12 cellular contexts compared by ENCODE assay signal in genomic region chr9:99085949-99086948, GRCh38. TPM values are rescaled to one million over a fixed set of nuclear protein-coding genes. Genes with fewer than 3 reads are reported as not detected.
DNase-seq lines count a peak whose midpoint lies in the region; ATAC-seq and TF ChIP-seq lines count a peak whose summit lies in the region.
"Had no signal": no experiment of that assay in that cellular context is flagged by ENCODE, and none has a peak within 500 bp of the region (broad histone marks: within the 10 kb centered on the region; RNA-seq: fewer than 3 reads in every experiment).

No MANE protein-coding gene starts in this region.

- H3K9me3 Mint-ChIP-seq in activated naive CD4-positive, alpha-beta T cell treated with anti-CD3 and anti-CD28 coated beads, Interleukin-2, amount 50 U/mL, for 24 hours, result no peaks in the 10 kb centered on the region
- H3K9me3 Mint-ChIP-seq in activated naive CD4-positive, alpha-beta T cell treated with anti-CD3 and anti-CD28 coated beads, Interleukin-2, amount 10 ng/mL, durations not matched to agents 7 days and 5 days, result peaks cover 24% of the 10 kb centered on the region
- H3K9me3 Mint-ChIP-seq in activated naive CD8-positive, alpha-beta T cell treated with anti-CD3 and anti-CD28 coated beads, Interleukin-2, amount 50 U/mL, for 24 hours, result no peaks in the 10 kb centered on the region

- H3K4me1 ChIP-seq in ascending aorta (peaks cover 5 to 11% of the 10 kb centered on the region in 2 donors), upper lobe of left lung (peaks cover 3 to 6% (median 4%) of the 10 kb centered on the region in 4 donors)

- no peaks in the 10 kb centered on the region for H3K27me3 Mint-ChIP-seq in activated naive CD4-positive, alpha-beta T cell treated with anti-CD3 and anti-CD28 coated beads, Interleukin-2, amount 50 U/mL, for 24 hours
- peaks cover 34% of the 10 kb centered on the region for H3K27me3 Mint-ChIP-seq in activated naive CD4-positive, alpha-beta T cell treated with anti-CD3 and anti-CD28 coated beads, Interleukin-2, amount 10 ng/mL, durations not matched to agents 7 days and 5 days
- no peaks in the 10 kb centered on the region for H3K27me3 Mint-ChIP-seq in activated naive CD8-positive, alpha-beta T cell treated with anti-CD3 and anti-CD28 coated beads, Interleukin-2, amount 50 U/mL, for 24 hours

- H3K4me3 ChIP-seq in ascending aorta (no peak overlapping the region), upper lobe of left lung (no peak overlapping the region)

- WGBS in upper lobe of left lung, 2 donors, result 58 to 62% methylated on average over 12 of the region's 12 CpGs

- peak; percentile 70 to 90 for ATAC-seq in upper lobe of left lung (ENCODE audit: low FRiP score in 2 of 2)
- no peak for ATAC-seq in activated naive CD8-positive, alpha-beta T cell treated with anti-CD3 and anti-CD28 coated beads, Interleukin-2, amount 50 U/mL, for 24 hours

- CTCF ChIA-PET in activated naive CD4-positive, alpha-beta T cell treated with anti-CD3 and anti-CD28 coated beads, Interleukin-2, amount 10 ng/mL, durations not matched to agents 7 days and 5 days (lab: Charles Lee), result no interaction called here

- intact Hi-C loops in ascending aorta (cut with DNase I), result loop anchor here (1.0 kb wide), 1 partner anchor 19 kb away; the partner anchor contains the start of gene TGFBR1

- H3K27ac ChIP-seq in ascending aorta (peak overlapping the region; percentile 57 to 62), upper lobe of left lung (peak overlapping the region in 2 of 4 donors; percentile 35 to 39)

- no peak for TF ChIP-seq POLR2A in upper lobe of left lung (IDR thresholded peaks at IDR 0.05)

- H3K27me3 ChIP-seq in ascending aorta (no peaks in the 10 kb centered on the region), upper lobe of left lung (no peaks in the 10 kb centered on the region)

- peaks cover 21% of the 10 kb centered on the region for H3K4me1 Mint-ChIP-seq in activated naive CD4-positive, alpha-beta T cell treated with anti-CD3 and anti-CD28 coated beads, Interleukin-2, amount 50 U/mL, for 24 hours
- H3K4me1 Mint-ChIP-seq in activated naive CD4-positive, alpha-beta T cell treated with anti-CD3 and anti-CD28 coated beads, Interleukin-2, amount 10 ng/mL, durations not matched to agents 7 days and 5 days, result peaks cover 28% of the 10 kb centered on the region
- H3K4me1 Mint-ChIP-seq in activated naive CD8-positive, alpha-beta T cell treated with anti-CD3 and anti-CD28 coated beads, Interleukin-2, amount 50 U/mL, for 24 hours, result peaks cover 10% of the 10 kb centered on the region
- H3K4me1 Mint-ChIP-seq: mesothelial cell of epicardium had no signal

- DNase-seq in activated naive CD4-positive, alpha-beta T cell treated with anti-CD3 and anti-CD28 coated beads, Interleukin-2, amount 10 ng/mL, durations not matched to agents 7 days and 5 days, result no peak
- DNase-seq in ascending aorta (ENCODE audit: low spot score in 2 of 2) (peak in 1 of 2 donors; percentile 76), iris pigment epithelial cell (ENCODE audit: low read depth) (peak; percentile 76), upper lobe of left lung (peak in 1 of 2 donors; percentile 38), NCI-H1092 (lab: John Stamatoyannopoulos, UW) (no peak), NCI-H1105 (lab: John Stamatoyannopoulos, UW) (no peak)
- DNase-seq in activated naive CD8-positive, alpha-beta T cell treated with anti-CD3 and anti-CD28 coated beads, Interleukin-2, amount 50 U/mL, for 24 hours, result no peak
- DNase-seq: ACHN, GOT3 had no signal

- TF ChIP-seq EP300 in upper lobe of left lung (IDR thresholded peaks at IDR 0.05), result no peak

- TF ChIP-seq CTCF in ascending aorta (IDR thresholded peaks at IDR 0.05), result no peak
- no peak for TF ChIP-seq CTCF in upper lobe of left lung (IDR thresholded peaks at IDR 0.05)

- H3K36me3 Mint-ChIP-seq in activated naive CD4-positive, alpha-beta T cell treated with anti-CD3 and anti-CD28 coated beads, Interleukin-2, amount 50 U/mL, for 24 hours, result no peaks in the 10 kb centered on the region
- H3K36me3 Mint-ChIP-seq in activated naive CD4-positive, alpha-beta T cell treated with anti-CD3 and anti-CD28 coated beads, Interleukin-2, amount 10 ng/mL, durations not matched to agents 7 days and 5 days, result peaks cover 25% of the 10 kb centered on the region
- no peaks in the 10 kb centered on the region for H3K36me3 Mint-ChIP-seq in activated naive CD8-positive, alpha-beta T cell treated with anti-CD3 and anti-CD28 coated beads, Interleukin-2, amount 50 U/mL, for 24 hours (ENCODE audit: low read depth)
- H3K36me3 Mint-ChIP-seq: mesothelial cell of epicardium had no signal

- H3K4me3 Mint-ChIP-seq in activated naive CD4-positive, alpha-beta T cell treated with anti-CD3 and anti-CD28 coated beads, Interleukin-2, amount 50 U/mL, for 24 hours, result no peak overlapping the region
- no peak overlapping the region for H3K4me3 Mint-ChIP-seq in activated naive CD4-positive, alpha-beta T cell treated with anti-CD3 and anti-CD28 coated beads, Interleukin-2, amount 10 ng/mL, durations not matched to agents 7 days and 5 days
- H3K4me3 Mint-ChIP-seq in activated naive CD8-positive, alpha-beta T cell treated with anti-CD3 and anti-CD28 coated beads, Interleukin-2, amount 50 U/mL, for 24 hours, result no peak overlapping the region
- H3K4me3 Mint-ChIP-seq: mesothelial cell of epicardium; T-helper 1 cell treated with Interleukin-12 subunit alpha and Interleukin-12 subunit beta and Interleukin-4 antibody, amounts not matched to agents 30 μg/mL and 1 μg/mL, for 36 hours had no signal

- peak overlapping the region; percentile 59 for H3K27ac Mint-ChIP-seq in activated naive CD4-positive, alpha-beta T cell treated with anti-CD3 and anti-CD28 coated beads, Interleukin-2, amount 50 U/mL, for 24 hours
- no peak overlapping the region for H3K27ac Mint-ChIP-seq in activated naive CD4-positive, alpha-beta T cell treated with anti-CD3 and anti-CD28 coated beads, Interleukin-2, amount 10 ng/mL, durations not matched to agents 7 days and 5 days
- no peak overlapping the region for H3K27ac Mint-ChIP-seq in activated naive CD8-positive, alpha-beta T cell treated with anti-CD3 and anti-CD28 coated beads, Interleukin-2, amount 50 U/mL, for 24 hours
- H3K27ac Mint-ChIP-seq: mesothelial cell of epicardium; T-helper 1 cell treated with Interleukin-12 subunit alpha and Interleukin-12 subunit beta and Interleukin-4 antibody, amounts not matched to agents 30 μg/mL and 1 μg/mL, for 36 hours had no signal

- no peaks in the 10 kb centered on the region for H3K36me3 ChIP-seq in ascending aorta
- no peaks in the 10 kb centered on the region for H3K36me3 ChIP-seq in upper lobe of left lung

- H3K9me3 ChIP-seq in ascending aorta (no peaks in the 10 kb centered on the region), upper lobe of left lung (no peaks in the 10 kb centered on the region)

RNA-seq across cellular contexts. Expression of gene TGFBR1, which starts 18.7 kb away (rescaled TPM):
- total RNA-seq in ascending aorta (13.9 TPM), upper lobe of left lung (10 to 100 TPM; 13.6 to 63.1 (median 37.9) TPM)
